In genomic region chr3:44420676-44421075, GRCh38 we compare ENCODE assay signal across 20 cellular contexts.
"Had no signal": no experiment of that assay in that cellular context is flagged by ENCODE, and none has a peak within 500 bp of the region (broad histone marks: within the 10 kb centered on the region; RNA-seq: fewer than 3 reads in every experiment).

No MANE protein-coding gene starts in this region.

- H3K4me2 ChIP-seq: smooth muscle cell had no signal

- ATAC-seq: left ventricle myocardium superior; naive thymus-derived CD8-positive, alpha-beta T cell; pancreas; sciatic nerve; stimulated activated effector memory CD8-positive, alpha-beta T cell treated with anti-CD3 and anti-CD28 coated beads, Interleukin-12 subunit alpha, Interleukin-12 subunit beta, amount 100 ng/mL, for 72 hours; stimulated activated naive CD8-positive, alpha-beta T cell treated with anti-CD3 and anti-CD28 coated beads, Interleukin-15, Interleukin-2, amounts not matched to agents 100 U/mL and 50 U/mL, for 24 hours; upper lobe of right lung had no signal

- H3K4me3 Mint-ChIP-seq: naive thymus-derived CD8-positive, alpha-beta T cell; nephron progenitor cell; stimulated activated effector memory CD8-positive, alpha-beta T cell treated with anti-CD3 and anti-CD28 coated beads, Interleukin-12 subunit alpha, Interleukin-12 subunit beta, amount 100 ng/mL, for 72 hours had no signal

- DNase-seq: dorsolateral prefrontal cortex; effector CD4-positive, alpha-beta T cell; left ventricle myocardium superior; lower lobe of right lung; naive thymus-derived CD8-positive, alpha-beta T cell; nephron progenitor cell; occipital lobe; pancreas; retina; stimulated activated CD4-positive, alpha-beta T cell treated with anti-CD3 and anti-CD28 coated beads, Interleukin-2, amount 100 ng/mL, for 24 hours; stimulated activated CD4-positive, alpha-beta T cell treated with anti-CD3 and anti-CD28 coated beads, Interleukin-4, amount 100 ng/mL, for 24 hours; stimulated activated naive CD8-positive, alpha-beta T cell treated with anti-CD3 and anti-CD28 coated beads, Interleukin-15, Interleukin-2, amounts not matched to agents 100 U/mL and 50 U/mL, for 24 hours; substantia nigra; upper lobe of right lung had no signal

- H3K4me1 ChIP-seq: lower lobe of right lung, pancreas, tibial nerve, upper lobe of right lung, vagina had no signal

- H3K4me1 Mint-ChIP-seq: nephron progenitor cell had no signal

- H3K27ac ChIP-seq: dorsolateral prefrontal cortex, lower lobe of right lung, pancreas, thoracic aorta, tibial nerve, upper lobe of right lung, vagina had no signal

- H3K36me3 ChIP-seq: lower lobe of right lung, pancreas, thoracic aorta, tibial nerve, upper lobe of right lung, vagina had no signal

- H3K27me3 ChIP-seq: dorsolateral prefrontal cortex, pancreas, tibial nerve, upper lobe of right lung, vagina had no signal

- H3K9me3 Mint-ChIP-seq: naive thymus-derived CD8-positive, alpha-beta T cell; stimulated activated effector memory CD8-positive, alpha-beta T cell treated with anti-CD3 and anti-CD28 coated beads, Interleukin-12 subunit alpha, Interleukin-12 subunit beta, amount 100 ng/mL, for 72 hours had no signal

- H3K36me3 Mint-ChIP-seq: stimulated activated effector memory CD8-positive, alpha-beta T cell treated with anti-CD3 and anti-CD28 coated beads, Interleukin-12 subunit alpha, Interleukin-12 subunit beta, amount 100 ng/mL, for 72 hours had no signal

- H3K9me3 ChIP-seq: lower lobe of right lung, pancreas, thoracic aorta, tibial nerve, upper lobe of right lung, vagina had no signal

- H3K4me3 ChIP-seq: dorsolateral prefrontal cortex, lower lobe of right lung, pancreas, smooth muscle cell, thoracic aorta, tibial nerve, upper lobe of right lung, vagina had no signal

- H3K27ac Mint-ChIP-seq: naive thymus-derived CD8-positive, alpha-beta T cell; stimulated activated effector memory CD8-positive, alpha-beta T cell treated with anti-CD3 and anti-CD28 coated beads, Interleukin-12 subunit alpha, Interleukin-12 subunit beta, amount 100 ng/mL, for 72 hours had no signal
